Comparison of ENCODE assay signal across 1 cellular context in the genomic region with DNA sequence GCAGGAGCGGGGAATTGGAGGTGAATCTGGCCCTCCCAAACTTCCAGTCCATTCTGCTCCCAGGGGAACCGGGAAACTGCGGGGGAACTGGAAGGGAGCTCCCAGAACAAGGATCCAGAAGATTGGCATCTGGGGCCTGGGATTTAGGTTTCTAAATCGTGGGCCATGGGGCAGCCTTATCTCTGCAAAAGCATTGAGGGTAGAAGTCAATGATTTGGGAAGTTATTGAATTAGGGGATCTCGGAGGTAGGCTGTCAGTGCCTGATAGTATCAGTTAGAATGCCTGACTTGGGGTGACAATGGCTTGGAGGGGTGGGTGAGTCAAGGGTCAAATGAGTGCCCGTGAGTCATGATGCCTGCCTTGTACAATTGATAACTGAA.
TF ChIP-seq lines count a peak whose summit lies in the region.

No MANE protein-coding gene starts in this region.

TF ChIP-seq in GM12878, 131 proteins besides CTCF, POLR2A, EP300 and RAD21:
- TF ChIP-seq, protein P1, sequence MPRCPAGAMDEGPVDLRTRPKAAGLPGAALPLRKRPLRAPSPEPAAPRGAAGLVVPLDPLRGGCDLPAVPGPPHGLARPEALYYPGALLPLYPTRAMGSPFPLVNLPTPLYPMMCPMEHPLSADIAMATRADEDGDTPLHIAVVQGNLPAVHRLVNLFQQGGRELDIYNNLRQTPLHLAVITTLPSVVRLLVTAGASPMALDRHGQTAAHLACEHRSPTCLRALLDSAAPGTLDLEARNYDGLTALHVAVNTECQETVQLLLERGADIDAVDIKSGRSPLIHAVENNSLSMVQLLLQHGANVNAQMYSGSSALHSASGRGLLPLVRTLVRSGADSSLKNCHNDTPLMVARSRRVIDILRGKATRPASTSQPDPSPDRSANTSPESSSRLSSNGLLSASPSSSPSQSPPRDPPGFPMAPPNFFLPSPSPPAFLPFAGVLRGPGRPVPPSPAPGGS (IDR thresholded peaks at IDR 0.05; ENCODE audit: borderline replicate concordance, insufficient read depth, low read depth, low read length, poor library complexity, severe bottlenecking): peak; percentile 65
- no peak for TF ChIP-seq DPF2 (IDR thresholded peaks at IDR 0.05)
